8 cellular contexts compared by ENCODE assay signal in the genomic region with DNA sequence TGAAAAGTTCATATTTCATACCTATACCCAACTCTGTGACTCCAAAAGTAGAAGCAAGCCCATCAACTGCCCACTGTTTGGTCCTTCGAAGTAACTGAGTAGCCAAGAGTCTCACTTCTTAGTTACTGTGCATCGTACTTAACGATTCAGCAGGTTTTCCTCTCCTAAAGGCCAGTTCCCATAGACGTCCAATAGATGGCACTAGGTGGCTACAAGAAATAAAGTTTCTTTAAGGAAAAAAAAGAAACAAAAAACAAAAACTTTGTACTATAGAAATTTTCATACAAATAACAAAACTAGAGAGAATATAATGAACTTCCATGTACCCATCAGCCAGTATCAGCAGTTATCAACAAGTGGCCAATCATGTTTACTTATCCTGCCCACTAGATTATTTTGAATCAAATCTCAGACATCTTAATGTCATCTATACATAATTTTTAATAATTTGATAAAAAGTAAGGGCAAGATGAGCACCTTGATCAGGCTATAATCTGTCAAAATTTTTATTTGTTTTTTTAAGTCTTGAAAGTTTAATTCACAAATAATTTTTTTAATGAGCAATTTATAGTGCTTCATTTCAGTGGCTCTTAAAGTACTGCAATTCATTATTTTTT.
DNase-seq lines count a peak whose midpoint lies in the region; ATAC-seq and TF ChIP-seq lines count a peak whose summit lies in the region.

No MANE protein-coding gene starts in this region.

- no peaks in the 10 kb centered on the region for H3K79me2 ChIP-seq in smooth muscle cell (ENCODE audit: low read depth)

- H3K27me3 ChIP-seq in smooth muscle cell (ENCODE audit: low read depth) = no peaks in the 10 kb centered on the region

- H3K9ac ChIP-seq in smooth muscle cell (ENCODE audit: low read depth) = no peak overlapping the region

- H3F3A ChIP-seq in smooth muscle cell (ENCODE audit: low read depth) = peaks cover 22% of the 10 kb centered on the region

- no peak overlapping the region for H3K4me3 ChIP-seq in smooth muscle cell

- peaks cover 7% of the 10 kb centered on the region for H3K4me1 ChIP-seq in smooth muscle cell (ENCODE audit: low read depth)

- peak overlapping the region; percentile 99 for H3K27ac ChIP-seq in VCaP
- H3K27ac ChIP-seq in smooth muscle cell (ENCODE audit: low read depth) = peak overlapping the region; percentile 93

- ATAC-seq in GM18870 (IDR thresholded peaks at IDR 0.05; ENCODE audit: unreplicated experiment) (peak; percentile 52), left ventricle myocardium superior (peak; percentile 42), HG03135 (IDR thresholded peaks at IDR 0.05; ENCODE audit: unreplicated experiment) (no peak)

- 26% methylated on average over 4 of the region's 4 CpGs for WGBS in smooth muscle cell (ENCODE audit: low lambda C conversion rate)

- no peak overlapping the region for H2AFZ ChIP-seq in smooth muscle cell (ENCODE audit: low read depth)

- H3K4me2 ChIP-seq in smooth muscle cell = peak overlapping the region; percentile 54

- H3K36me3 ChIP-seq in smooth muscle cell (ENCODE audit: low read depth) = no peaks in the 10 kb centered on the region

- DNase-seq in COLO829 (ENCODE audit: low spot score) (peak; percentile 68), NAMALWA (ENCODE audit: low spot score) (peak; percentile 79), left ventricle myocardium superior (no peak), smooth muscle cell (lab: John Stamatoyannopoulos, UW; ENCODE audit: unreplicated experiment) (no peak)
- DNase-seq in activated naive CD4-positive, alpha-beta T cell treated with Interleukin-2 at 50 U/mL for 16 hours = no peak

- peak; percentile 91 for TF ChIP-seq CTCF in VCaP (conservative IDR thresholded peaks at IDR 0.05)
- peak; percentile 77 for TF ChIP-seq CTCF in smooth muscle cell (IDR thresholded peaks at IDR 0.05; ENCODE audit: borderline replicate concordance, insufficient read depth, poor library complexity, severe bottlenecking)

- H4K20me1 ChIP-seq in smooth muscle cell (ENCODE audit: low read depth) = no peaks in the 10 kb centered on the region

- intact Hi-C loops in left ventricle myocardium superior (cut with micrococcal nuclease) = no loop called here

- no peaks in the 10 kb centered on the region for H3K9me3 ChIP-seq in smooth muscle cell (replicated peaks; ENCODE audit: low read depth)

Comparison
In these comparisons a context has a peak if more than half of its experiments do, and no peak if none do; other contexts are left out.
1. DNase-seq: peak in COLO829 (single experiment) and NAMALWA (single experiment); none in left ventricle myocardium superior (single experiment), smooth muscle cell (single experiment) and activated naive CD4-positive, alpha-beta T cell treated with Interleukin-2 at 50 U/mL for 16 hours (single experiment).